8 cellular contexts compared by ENCODE assay signal in genomic region chr10:122911889-122912484, GRCh38.
DNase-seq lines count a peak whose midpoint lies in the region; ATAC-seq, FAIRE-seq and TF ChIP-seq lines count a peak whose summit lies in the region.

No MANE protein-coding gene starts in this region.

- no peak for TF ChIP-seq CTCF in D721Med (IDR thresholded peaks at IDR 0.05; ENCODE audit: insufficient read depth, missing control alignments)

- DNase-seq in GDM1 (lab: John Stamatoyannopoulos, UW) (peak; percentile 5), MV-4-11 (lab: John Stamatoyannopoulos, UW) (peak; percentile 28), glomerular visceral epithelial cell (ENCODE audit: extremely low spot score) (peak; percentile 42), D721Med (ENCODE audit: insufficient read length, low spot score) (no peak)
- DNase-seq in activated T-cell treated with anti-CD3 and anti-CD28 coated beads, Interleukin-2, amount 50 U/mL, for 24 hours, result peak; percentile 72
- peak in 3 of 4 experiments; percentile 11 to 30 (median 12) for DNase-seq in stimulated activated CD4-positive, alpha-beta T cell treated with anti-CD3 and anti-CD28 coated beads, Interleukin-1b, Interleukin-23, amount 100 ng/mL, for 24 hours (ENCODE audit: low read depth in 4 of 4, low spot score in 1 of 4)

- no peak for FAIRE-seq in D721Med (lab: Jason Lieb, UNC)

- H3K9me3 Mint-ChIP-seq in activated T-cell treated with anti-CD3 and anti-CD28 coated beads, Interleukin-2, amount 50 U/mL, for 24 hours, result no peaks in the 10 kb centered on the region

- H3K27me3 Mint-ChIP-seq in activated T-cell treated with anti-CD3 and anti-CD28 coated beads, Interleukin-2, amount 50 U/mL, for 24 hours, result peaks cover 13% of the 10 kb centered on the region

- no peaks in the 10 kb centered on the region for H3K36me3 Mint-ChIP-seq in activated T-cell treated with anti-CD3 and anti-CD28 coated beads, Interleukin-2, amount 50 U/mL, for 24 hours (ENCODE audit: low read depth)

- no peak for ATAC-seq in HG03159 (IDR thresholded peaks at IDR 0.05; ENCODE audit: unreplicated experiment)
- ATAC-seq in GM21360 (IDR thresholded peaks at IDR 0.05; ENCODE audit: unreplicated experiment), result no peak

- H3K4me1 Mint-ChIP-seq in activated T-cell treated with anti-CD3 and anti-CD28 coated beads, Interleukin-2, amount 50 U/mL, for 24 hours (ENCODE audit: low read depth), result no peaks in the 10 kb centered on the region

- H3K4me3 Mint-ChIP-seq in activated T-cell treated with anti-CD3 and anti-CD28 coated beads, Interleukin-2, amount 50 U/mL, for 24 hours, result no peak overlapping the region

- H3K27ac Mint-ChIP-seq in activated T-cell treated with anti-CD3 and anti-CD28 coated beads, Interleukin-2, amount 50 U/mL, for 24 hours, result no peak overlapping the region
